In genomic region chr7:55100962-55101327, GRCh38 we compare ENCODE assay signal across 1 cellular context.
TF ChIP-seq lines count a peak whose summit lies in the region.

No MANE protein-coding gene starts in this region.

TF ChIP-seq in HepG2, 621 proteins besides CTCF, POLR2A, EP300 and RAD21:
- TF ChIP-seq CAMTA2 (CRISPR knock-in tag; IDR thresholded peaks at IDR 0.05; ENCODE audit: borderline replicate concordance) (no peak), RAD51 (IDR thresholded peaks at IDR 0.05; ENCODE audit: borderline replicate concordance) (no peak), HNF4G (IDR thresholded peaks at IDR 0.05; ENCODE audit: borderline replicate concordance, low read depth, low read length) (no peak), HNF4G (CRISPR knock-in tag; IDR thresholded peaks at IDR 0.05; ENCODE audit: borderline replicate concordance, low read depth) (no peak), ARID2 (CRISPR knock-in tag; IDR thresholded peaks at IDR 0.05; ENCODE audit: borderline replicate concordance) (no peak), CC2D1A (CRISPR knock-in tag; IDR thresholded peaks at IDR 0.05) (no peak), ETV5 (CRISPR knock-in tag; IDR thresholded peaks at IDR 0.05; ENCODE audit: borderline replicate concordance) (no peak), ZNF124 (CRISPR knock-in tag; IDR thresholded peaks at IDR 0.05) (no peak), ZBTB7B (CRISPR knock-in tag; IDR thresholded peaks at IDR 0.05) (no peak), MAFG (CRISPR knock-in tag; IDR thresholded peaks at IDR 0.05) (no peak), EHMT2 (IDR thresholded peaks at IDR 0.05; ENCODE audit: borderline replicate concordance, low read depth, low read length) (no peak)
